ENCODE assay signal across 1 cellular context in the genomic region with DNA sequence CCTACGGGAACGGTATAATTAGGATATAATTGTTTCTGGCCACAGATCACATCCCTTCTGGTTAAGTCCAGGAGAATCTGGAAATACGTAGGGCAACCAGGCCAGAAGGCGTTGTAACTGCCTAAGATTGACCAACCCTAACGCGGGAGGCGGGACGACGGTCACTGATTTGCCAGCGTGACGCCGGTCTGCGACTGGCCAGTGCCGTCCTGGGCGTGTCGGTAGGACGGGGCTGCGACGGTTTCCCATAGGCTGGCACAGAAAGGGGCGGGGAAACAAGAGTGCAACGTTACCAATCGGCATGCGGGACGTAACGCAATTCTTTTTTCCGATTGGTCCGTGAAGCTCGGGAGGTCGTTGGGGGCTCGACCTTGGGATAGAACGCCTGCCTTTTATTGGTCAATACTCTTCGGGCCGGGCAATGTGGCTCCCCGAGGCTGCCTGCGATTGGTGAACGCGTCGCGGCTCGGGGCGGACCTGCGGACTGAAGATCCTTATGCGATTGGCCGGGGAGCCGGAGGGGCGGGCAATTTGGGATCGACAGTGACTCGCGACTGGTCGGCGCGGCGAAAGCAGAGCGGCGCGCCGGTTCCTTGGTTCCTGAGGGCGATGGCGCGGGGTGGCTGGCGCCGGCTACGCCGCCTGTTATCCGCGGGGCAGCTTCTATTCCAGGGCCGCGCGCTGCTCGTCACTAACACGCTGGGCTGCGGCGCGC.
A peak's percentile ranks its signal among the peaks of the same experiment; 100 is the strongest.
TF ChIP-seq lines count a peak whose summit lies in the region.

Gene MPV17L2, plus strand, starts transcription at position 546 of the 715 bp plus-strand sequence. Its CDS starts 64 bp downstream, at position 610.

TF ChIP-seq in HepG2, 621 proteins besides CTCF, POLR2A, EP300 and RAD21 (continued from another document and continues in another):
- 0 out of 2 replicates have a peak, but pooled peaks have one; percentile 54 for TF ChIP-seq ZNF800 (CRISPR knock-in tag; IDR thresholded peaks at IDR 0.05)
- no peak for TF ChIP-seq ATF7-NPFF (CRISPR knock-in tag; IDR thresholded peaks at IDR 0.05; ENCODE audit: low read depth)
- TF ChIP-seq ZNF883 (CRISPR knock-in tag; IDR thresholded peaks at IDR 0.05; ENCODE audit: not compliant biosample characterization), result no peak
- TF ChIP-seq NR2F1 (CRISPR knock-in tag; IDR thresholded peaks at IDR 0.05), result peak; percentile 34 to 78; a peak in 3 of 4 replicates
- TF ChIP-seq ZNF251 (CRISPR knock-in tag; IDR thresholded peaks at IDR 0.05), result no peak
- no peak for TF ChIP-seq ATF4 (CRISPR knock-in tag; IDR thresholded peaks at IDR 0.05)
- TF ChIP-seq ZNF414 (CRISPR knock-in tag; IDR thresholded peaks at IDR 0.05), result peak; percentile 62; the same call in 1 of the 2 replicates
- peak; percentile 53 for TF ChIP-seq SRSF1 (optimal IDR thresholded peaks at IDR 0.05; ENCODE audit: low read depth, low read length)
- TF ChIP-seq ATF6 (CRISPR knock-in tag; conservative IDR thresholded peaks at IDR 0.05), result no peak
- TF ChIP-seq, protein P1, sequence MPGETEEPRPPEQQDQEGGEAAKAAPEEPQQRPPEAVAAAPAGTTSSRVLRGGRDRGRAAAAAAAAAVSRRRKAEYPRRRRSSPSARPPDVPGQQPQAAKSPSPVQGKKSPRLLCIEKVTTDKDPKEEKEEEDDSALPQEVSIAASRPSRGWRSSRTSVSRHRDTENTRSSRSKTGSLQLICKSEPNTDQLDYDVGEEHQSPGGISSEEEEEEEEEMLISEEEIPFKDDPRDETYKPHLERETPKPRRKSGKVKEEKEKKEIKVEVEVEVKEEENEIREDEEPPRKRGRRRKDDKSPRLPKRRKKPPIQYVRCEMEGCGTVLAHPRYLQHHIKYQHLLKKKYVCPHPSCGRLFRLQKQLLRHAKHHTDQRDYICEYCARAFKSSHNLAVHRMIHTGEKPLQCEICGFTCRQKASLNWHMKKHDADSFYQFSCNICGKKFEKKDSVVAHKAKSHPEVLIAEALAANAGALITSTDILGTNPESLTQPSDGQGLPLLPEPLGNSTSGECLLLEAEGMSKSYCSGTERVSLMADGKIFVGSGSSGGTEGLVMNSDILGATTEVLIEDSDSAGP (CRISPR knock-in tag; IDR thresholded peaks at IDR 0.05; ENCODE audit: borderline replicate concordance), result peak; percentile 65; the same call in 1 of the 2 replicates
- 0 out of 2 replicates have a peak, but pooled peaks have one; percentile 30 for TF ChIP-seq ZNF264 (CRISPR knock-in tag; IDR thresholded peaks at IDR 0.05)
- TF ChIP-seq NFYB (CRISPR knock-in tag; IDR thresholded peaks at IDR 0.05), result peak; percentile 98
- no peak for TF ChIP-seq ZNF672 (CRISPR knock-in tag; IDR thresholded peaks at IDR 0.05)
- TF ChIP-seq, protein P2, sequence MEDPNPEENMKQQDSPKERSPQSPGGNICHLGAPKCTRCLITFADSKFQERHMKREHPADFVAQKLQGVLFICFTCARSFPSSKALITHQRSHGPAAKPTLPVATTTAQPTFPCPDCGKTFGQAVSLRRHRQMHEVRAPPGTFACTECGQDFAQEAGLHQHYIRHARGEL (CRISPR knock-in tag; IDR thresholded peaks at IDR 0.05), result no peak
- no peak for TF ChIP-seq ADNP (CRISPR knock-in tag; IDR thresholded peaks at IDR 0.05)
- TF ChIP-seq, protein P3, sequence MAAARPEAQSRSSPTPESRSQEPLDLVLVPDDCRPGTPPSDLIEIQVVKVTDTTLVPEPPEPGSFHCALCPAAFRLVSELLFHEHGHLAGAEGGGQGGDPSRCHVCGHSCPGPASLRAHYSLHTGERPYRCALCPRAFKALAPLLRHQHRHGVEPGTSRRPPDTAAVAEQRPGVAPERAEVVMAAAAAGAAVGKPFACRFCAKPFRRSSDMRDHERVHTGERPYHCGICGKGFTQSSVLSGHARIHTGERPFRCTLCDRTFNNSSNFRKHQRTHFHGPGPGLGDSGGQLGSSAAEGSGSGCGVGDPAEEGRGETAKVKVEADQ (CRISPR knock-in tag; IDR thresholded peaks at IDR 0.05; ENCODE audit: borderline replicate concordance), result 0 out of 2 replicates have a peak, but pooled peaks have one; percentile 63
- TF ChIP-seq MIXL1 (CRISPR knock-in tag; IDR thresholded peaks at IDR 0.05), result 0 out of 2 replicates have a peak, but pooled peaks have one; percentile 16
- TF ChIP-seq NR2C2 (CRISPR knock-in tag; IDR thresholded peaks at IDR 0.05; ENCODE audit: borderline replicate concordance), result no peak
- no peak for TF ChIP-seq ZC3H13 (CRISPR knock-in tag; IDR thresholded peaks at IDR 0.05)
- no peak for TF ChIP-seq ZNF720 (CRISPR knock-in tag; IDR thresholded peaks at IDR 0.05)
- no peak for TF ChIP-seq EEA1 (CRISPR knock-in tag; IDR thresholded peaks at IDR 0.05; ENCODE audit: borderline replicate concordance)
- TF ChIP-seq ZNF83 (CRISPR knock-in tag; IDR thresholded peaks at IDR 0.05; ENCODE audit: borderline replicate concordance), result no peak
- TF ChIP-seq SMAD3 (CRISPR knock-in tag; IDR thresholded peaks at IDR 0.05), result no peak
- 0 out of 2 replicates have a peak, but pooled peaks have one; percentile 41 for TF ChIP-seq TBP (CRISPR knock-in tag; IDR thresholded peaks at IDR 0.05)
- TF ChIP-seq ZNF737 (CRISPR knock-in tag; IDR thresholded peaks at IDR 0.05; ENCODE audit: borderline replicate concordance), result no peak
- peak; percentile 76; the same call in 1 of the 2 replicates for TF ChIP-seq KDM2A (CRISPR knock-in tag; IDR thresholded peaks at IDR 0.05; ENCODE audit: borderline replicate concordance, low read depth)
- no peak for TF ChIP-seq MTA3 (CRISPR knock-in tag; IDR thresholded peaks at IDR 0.05)
- TF ChIP-seq ZNF550 (CRISPR knock-in tag; IDR thresholded peaks at IDR 0.05; ENCODE audit: borderline replicate concordance), result no peak
- peak; percentile 54; the same call in 1 of the 2 replicates for TF ChIP-seq TAF1 (CRISPR knock-in tag; IDR thresholded peaks at IDR 0.05)
- no peak for TF ChIP-seq ZNF3 (CRISPR knock-in tag; IDR thresholded peaks at IDR 0.05)
- TF ChIP-seq ZFP36L1 (CRISPR knock-in tag; IDR thresholded peaks at IDR 0.05), result peak; percentile 65; the same call in 1 of the 2 replicates
- TF ChIP-seq AKAP8 (CRISPR knock-in tag; IDR thresholded peaks at IDR 0.05), result peak; percentile 66; the same call in 1 of the 2 replicates
- TF ChIP-seq SNAPC2 (CRISPR knock-in tag; IDR thresholded peaks at IDR 0.05), result 0 out of 2 replicates have a peak, but pooled peaks have one; percentile 57
- peak; percentile 91 for TF ChIP-seq SIN3A (IDR thresholded peaks at IDR 0.05; ENCODE audit: borderline replicate concordance, low read depth, low read length)
- TF ChIP-seq BCL6 (CRISPR knock-in tag; IDR thresholded peaks at IDR 0.05), result no peak
- TF ChIP-seq FOXA1 (IDR thresholded peaks at IDR 0.05), result no peak
- TF ChIP-seq FOXA1 (CRISPR knock-in tag; IDR thresholded peaks at IDR 0.05), result 0 out of 2 replicates have a peak, but pooled peaks have one; percentile 2
- TF ChIP-seq ZMYM4 (CRISPR knock-in tag; IDR thresholded peaks at IDR 0.05), result peak; percentile 81
- TF ChIP-seq NFE2L2 (IDR thresholded peaks at IDR 0.05; ENCODE audit: low read length), result no peak
- no peak for TF ChIP-seq ZSCAN22 (CRISPR knock-in tag; IDR thresholded peaks at IDR 0.05)
- TF ChIP-seq ZFY (CRISPR knock-in tag; IDR thresholded peaks at IDR 0.05), result peak; percentile 57
- 0 out of 2 replicates have a peak, but pooled peaks have one; percentile 38 for TF ChIP-seq ZNF329 (CRISPR knock-in tag; IDR thresholded peaks at IDR 0.05; ENCODE audit: low read depth)
- TF ChIP-seq, protein P4, sequence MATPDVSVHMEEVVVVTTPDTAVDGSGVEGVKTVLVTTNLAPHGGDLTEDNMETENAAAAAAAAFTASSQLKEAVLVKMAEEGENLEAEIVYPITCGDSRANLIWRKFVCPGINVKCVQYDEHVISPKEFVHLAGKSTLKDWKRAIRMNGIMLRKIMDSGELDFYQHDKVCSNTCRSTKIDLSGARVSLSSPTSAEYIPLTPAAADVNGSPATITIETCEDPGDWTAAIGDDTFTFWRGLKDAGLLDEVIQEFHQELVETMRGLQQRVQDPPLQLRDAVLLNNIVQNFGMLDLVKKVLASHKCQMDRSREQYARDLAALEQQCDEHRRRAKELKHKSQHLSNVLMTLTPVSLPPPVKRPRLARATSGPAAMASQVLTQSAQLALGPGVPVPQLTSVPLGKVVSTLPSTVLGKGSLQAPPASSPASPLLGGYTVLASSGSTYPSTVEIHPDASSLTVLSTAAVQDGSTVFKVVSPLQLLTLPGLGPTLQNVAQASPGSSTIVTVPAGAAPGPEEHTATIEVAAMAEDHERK (CRISPR knock-in tag; IDR thresholded peaks at IDR 0.05; ENCODE audit: low read depth), result peak; percentile 33; the same call in 1 of the 2 replicates
- no peak for TF ChIP-seq ZNF121 (CRISPR knock-in tag; IDR thresholded peaks at IDR 0.05)
- no peak for TF ChIP-seq HOXA7 (CRISPR knock-in tag; IDR thresholded peaks at IDR 0.05)
- no peak for TF ChIP-seq RCOR2 (CRISPR knock-in tag; IDR thresholded peaks at IDR 0.05)
- peak; percentile 94 for TF ChIP-seq RFX5 (IDR thresholded peaks at IDR 0.05; ENCODE audit: low read depth, low read length)
- TF ChIP-seq, protein P5, sequence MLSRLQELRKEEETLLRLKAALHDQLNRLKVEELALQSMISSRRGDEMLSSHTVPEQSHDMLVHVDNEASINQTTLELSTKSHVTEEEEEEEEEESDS (CRISPR knock-in tag; IDR thresholded peaks at IDR 0.05; ENCODE audit: borderline replicate concordance), result no peak
- TF ChIP-seq NFAT5 (CRISPR knock-in tag; IDR thresholded peaks at IDR 0.05), result 0 out of 2 replicates have a peak, but pooled peaks have one; percentile 49
